4 cellular contexts compared by ENCODE assay signal in genomic region chr7:16506422-16506821, GRCh38. TPM values are rescaled to one million over a fixed set of nuclear protein-coding genes. Genes with fewer than 3 reads are reported as not detected.
"Had no signal": no experiment of that assay in that cellular context is flagged by ENCODE, and none has a peak within 500 bp of the region (broad histone marks: within the 10 kb centered on the region; RNA-seq: fewer than 3 reads in every experiment).

No MANE protein-coding gene starts in this region.

RNA-seq across cellular contexts. Expression of gene LRRC72, which starts 20.2 kb away (rescaled TPM):
- total RNA-seq: LHCN-M2, M059J, MCF 10A, NCI-H460 had no signal

RNA-seq across cellular contexts. Expression of gene SOSTDC1, which starts 40.9 kb away (rescaled TPM):
- total RNA-seq: LHCN-M2, M059J, MCF 10A had no signal
